ENCODE assay signal across 1 cellular context in the genomic region with DNA sequence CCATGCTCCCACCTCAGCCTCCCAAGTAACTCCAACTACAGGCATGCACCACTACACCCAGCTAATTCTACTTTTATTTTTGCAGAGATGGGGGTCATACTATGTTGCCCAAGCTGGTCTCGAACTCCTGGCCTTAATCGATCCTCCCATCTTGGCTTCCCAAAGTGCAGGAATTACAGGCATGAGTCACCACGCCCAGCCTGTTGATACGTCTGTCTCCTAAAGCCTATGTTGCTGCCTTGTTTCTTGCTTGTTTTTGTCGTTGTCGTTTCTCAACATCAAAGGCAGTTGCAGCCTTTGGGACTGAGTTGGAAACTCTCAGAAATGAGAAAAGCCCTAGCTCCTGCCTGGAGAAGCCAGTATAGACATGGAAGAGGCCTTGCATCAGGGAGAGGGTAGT.
TF ChIP-seq lines count a peak whose summit lies in the region.

No MANE protein-coding gene starts in this region.

TF ChIP-seq in H1, 55 proteins besides CTCF, POLR2A, EP300 and RAD21:
- TF ChIP-seq HDAC2 (IDR thresholded peaks at IDR 0.05; ENCODE audit: borderline replicate concordance in 1 of 2, low read depth in 2 of 2, low read length in 2 of 2) (no peak), BRCA1 (IDR thresholded peaks at IDR 0.05; ENCODE audit: low read depth, low read length) (no peak), SP2 (IDR thresholded peaks at IDR 0.05; ENCODE audit: low read length) (no peak), EZH2 (IDR thresholded peaks at IDR 0.05; ENCODE audit: low read depth, low read length, severe bottlenecking) (no peak), BCL11A (IDR thresholded peaks at IDR 0.05; ENCODE audit: low read depth in 2 of 2, low read length in 2 of 2) (no peak), KDM5A (IDR thresholded peaks at IDR 0.05; ENCODE audit: low read length) (no peak), TBP (IDR thresholded peaks at IDR 0.05; ENCODE audit: low read depth, low read length) (no peak), TEAD4 (IDR thresholded peaks at IDR 0.05; ENCODE audit: low read depth, low read length) (no peak), CHD2 (IDR thresholded peaks at IDR 0.05; ENCODE audit: low read length) (no peak), NRF1 (IDR thresholded peaks at IDR 0.05; ENCODE audit: low read depth, low read length) (no peak), GTF2F1 (IDR thresholded peaks at IDR 0.05; ENCODE audit: borderline replicate concordance, low read depth, low read length) (no peak)
- TF ChIP-seq, protein P1, sequence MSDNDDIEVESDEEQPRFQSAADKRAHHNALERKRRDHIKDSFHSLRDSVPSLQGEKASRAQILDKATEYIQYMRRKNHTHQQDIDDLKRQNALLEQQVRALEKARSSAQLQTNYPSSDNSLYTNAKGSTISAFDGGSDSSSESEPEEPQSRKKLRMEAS (IDR thresholded peaks at IDR 0.05): no peak
